19 cellular contexts compared by ENCODE assay signal in genomic region chrX:41932885-41933284, GRCh38. TPM values are rescaled to one million over a fixed set of nuclear protein-coding genes. Genes with fewer than 3 reads are reported as not detected.
A peak's percentile ranks its signal among the peaks of the same experiment; 100 is the strongest.
DNase-seq lines count a peak whose midpoint lies in the region; ATAC-seq, FAIRE-seq and TF ChIP-seq lines count a peak whose summit lies in the region.
"Had no signal": no experiment of that assay in that cellular context is flagged by ENCODE, and none has a peak within 500 bp of the region (broad histone marks: within the 10 kb centered on the region; RNA-seq: fewer than 3 reads in every experiment).

No MANE protein-coding gene starts in this region.

- peak; percentile 27 for ATAC-seq in activated CD8-positive, alpha-beta T cell treated with anti-CD3 and anti-CD28 coated beads for 36 hours
- ATAC-seq in natural killer cell treated with Interleukin-12 subunit alpha and Interleukin-12 subunit beta and Interleukin-15 and Interleukin-18, amount 100 ng/mL, for 72 hours, result peak; percentile 71 to 76
- no peak for ATAC-seq in foreskin keratinocyte

- intact Hi-C loops in activated CD8-positive, alpha-beta T cell treated with anti-CD3 and anti-CD28 coated beads for 36 hours (cut with micrococcal nuclease), result no loop called here

- DNase-seq in activated naive CD4-positive, alpha-beta T cell (lab: John Stamatoyannopoulos, UW), result no peak
- DNase-seq in GM12891 (ENCODE audit: insufficient read length, low spot score) (no peak), hypothalamus (lab: John Stamatoyannopoulos, UW) (no peak), foreskin keratinocyte (no peak)
- DNase-seq in activated CD8-positive, alpha-beta T cell treated with anti-CD3 and anti-CD28 coated beads for 36 hours, result no peak
- DNase-seq in natural killer cell treated with Interleukin-12 subunit alpha and Interleukin-12 subunit beta and Interleukin-15 and Interleukin-18, amount 100 ng/mL, for 72 hours (ENCODE audit: low spot score), result no peak
- DNase-seq: ACHN, AML-193, DMS79 treated with DMSO at 0.1 percent for 48 hours, NCI-H1048, NCI-H1436 treated with DMSO at 0.1 percent for 48 hours, NCI-H2029 treated with DMSO at 0.1 percent for 48 hours, NCI-H510A treated with DMSO at 0.1 percent for 48 hours, NCI-H82, PC-9 had no signal

- H3K36me3 Mint-ChIP-seq in activated naive CD4-positive, alpha-beta T cell treated with anti-CD3 and anti-CD28 coated beads, Interleukin-2, amount 50 U/mL, for 24 hours, result peaks cover 2% of the 10 kb centered on the region
- no peaks in the 10 kb centered on the region for H3K36me3 Mint-ChIP-seq in activated CD8-positive, alpha-beta T cell treated with anti-CD3 and anti-CD28 coated beads for 36 hours (ENCODE audit: low read depth)
- H3K36me3 Mint-ChIP-seq in natural killer cell treated with Interleukin-12 subunit alpha and Interleukin-12 subunit beta and Interleukin-15 and Interleukin-18, amount 100 ng/mL, for 72 hours, result no peaks in the 10 kb centered on the region
- H3K36me3 Mint-ChIP-seq: CD14-positive monocyte had no signal

- CTCF ChIA-PET in activated CD8-positive, alpha-beta T cell treated with anti-CD3 and anti-CD28 coated beads for 36 hours (lab: Charles Lee), result no interaction called here

- no peak for TF ChIP-seq CTCF in activated CD8-positive, alpha-beta T cell treated with anti-CD3 and anti-CD28 coated beads for 36 hours (IDR thresholded peaks at IDR 0.05)
- TF ChIP-seq CTCF in foreskin keratinocyte (conservative IDR thresholded peaks at IDR 0.05), result no peak

- peak; percentile 74 for FAIRE-seq in GM12891 (lab: Jason Lieb, UNC)

- H3K4me1 Mint-ChIP-seq in activated naive CD4-positive, alpha-beta T cell treated with anti-CD3 and anti-CD28 coated beads, Interleukin-2, amount 50 U/mL, for 24 hours, result peaks cover 4% of the 10 kb centered on the region
- peaks cover 10% of the 10 kb centered on the region for H3K4me1 Mint-ChIP-seq in activated CD8-positive, alpha-beta T cell treated with anti-CD3 and anti-CD28 coated beads for 36 hours (ENCODE audit: low read depth)
- H3K4me1 Mint-ChIP-seq in natural killer cell treated with Interleukin-12 subunit alpha and Interleukin-12 subunit beta and Interleukin-15 and Interleukin-18, amount 100 ng/mL, for 72 hours (ENCODE audit: low read depth in 2 of 2), result peaks cover 7 to 10% of the 10 kb centered on the region in 2 donors
- H3K4me1 Mint-ChIP-seq: CD14-positive monocyte had no signal

- POLR2A ChIA-PET in activated CD8-positive, alpha-beta T cell treated with anti-CD3 and anti-CD28 coated beads for 36 hours (lab: Charles Lee), result no interaction called here

- no peaks in the 10 kb centered on the region for H3K27me3 Mint-ChIP-seq in activated naive CD4-positive, alpha-beta T cell treated with anti-CD3 and anti-CD28 coated beads, Interleukin-2, amount 50 U/mL, for 24 hours
- no peaks in the 10 kb centered on the region for H3K27me3 Mint-ChIP-seq in activated CD8-positive, alpha-beta T cell treated with anti-CD3 and anti-CD28 coated beads for 36 hours
- peaks cover 0 to 8% of the 10 kb centered on the region in 2 donors for H3K27me3 Mint-ChIP-seq in natural killer cell treated with Interleukin-12 subunit alpha and Interleukin-12 subunit beta and Interleukin-15 and Interleukin-18, amount 100 ng/mL, for 72 hours

- no peaks in the 10 kb centered on the region for H3K9me3 Mint-ChIP-seq in activated naive CD4-positive, alpha-beta T cell treated with anti-CD3 and anti-CD28 coated beads, Interleukin-2, amount 50 U/mL, for 24 hours
- H3K9me3 Mint-ChIP-seq in activated CD8-positive, alpha-beta T cell treated with anti-CD3 and anti-CD28 coated beads for 36 hours, result no peaks in the 10 kb centered on the region
- H3K9me3 Mint-ChIP-seq in natural killer cell treated with Interleukin-12 subunit alpha and Interleukin-12 subunit beta and Interleukin-15 and Interleukin-18, amount 100 ng/mL, for 72 hours, result no peaks in the 10 kb centered on the region

- no peaks in the 10 kb centered on the region for H3K27me3 ChIP-seq in foreskin keratinocyte

- peak overlapping the region; percentile 55 for H3K27ac Mint-ChIP-seq in activated naive CD4-positive, alpha-beta T cell treated with anti-CD3 and anti-CD28 coated beads, Interleukin-2, amount 50 U/mL, for 24 hours
- no peak overlapping the region for H3K27ac Mint-ChIP-seq in activated CD8-positive, alpha-beta T cell treated with anti-CD3 and anti-CD28 coated beads for 36 hours
- H3K27ac Mint-ChIP-seq in natural killer cell treated with Interleukin-12 subunit alpha and Interleukin-12 subunit beta and Interleukin-15 and Interleukin-18, amount 100 ng/mL, for 72 hours, result peak overlapping the region in 1 of 2 donors; percentile 94
- H3K27ac Mint-ChIP-seq: CD14-positive monocyte had no signal

- H3K4me1 ChIP-seq in foreskin keratinocyte, result no peaks in the 10 kb centered on the region
- H3K4me1 ChIP-seq: HAP-1 had no signal

- H3K4me3 Mint-ChIP-seq in activated naive CD4-positive, alpha-beta T cell treated with anti-CD3 and anti-CD28 coated beads, Interleukin-2, amount 50 U/mL, for 24 hours, result no peak overlapping the region
- H3K4me3 Mint-ChIP-seq in activated CD8-positive, alpha-beta T cell treated with anti-CD3 and anti-CD28 coated beads for 36 hours, result no peak overlapping the region
- peak overlapping the region; percentile 89 for H3K4me3 Mint-ChIP-seq in natural killer cell treated with Interleukin-12 subunit alpha and Interleukin-12 subunit beta and Interleukin-15 and Interleukin-18, amount 100 ng/mL, for 72 hours
- H3K4me3 Mint-ChIP-seq: CD14-positive monocyte had no signal

- H3K27ac ChIP-seq in foreskin keratinocyte, result no peak overlapping the region
- H3K27ac ChIP-seq: KMS-11, PC-9 had no signal

- no peak for TF ChIP-seq POLR2A in GM12891 (IDR thresholded peaks at IDR 0.05; ENCODE audit: low read depth, low read length)

TF ChIP-seq in GM12891, 5 proteins besides CTCF, POLR2A, EP300 and RAD21:
- TF ChIP-seq SPI1 (IDR thresholded peaks at IDR 0.05; ENCODE audit: low read depth, low read length), result no peak
- TF ChIP-seq POU2F2 (IDR thresholded peaks at IDR 0.05; ENCODE audit: low read depth, low read length), result no peak

RNA-seq across cellular contexts. Expression of gene CASK, which starts 9.5 kb away (rescaled TPM):
- polyA plus RNA-seq in GM12891 (2012; ENCODE audit: low read depth, missing spikeins), result 0.39 TPM
- total RNA-seq in activated CD8-positive, alpha-beta T cell treated with anti-CD3 and anti-CD28 coated beads for 36 hours, result 10 to 100 TPM; 18.2 to 20.2 TPM
- total RNA-seq in natural killer cell treated with Interleukin-12 subunit alpha and Interleukin-12 subunit beta and Interleukin-15 and Interleukin-18, amount 100 ng/mL, for 72 hours, result 10 to 100 TPM; 30.5 to 55.3 TPM
- total RNA-seq in foreskin keratinocyte, result 23.2 and 23.4 TPM in 2 replicates
- 7.3 and 7.8 TPM in 2 replicates for polyA plus RNA-seq in foreskin keratinocyte
